ENCODE assay signal across 8 cellular contexts in the genomic region with DNA sequence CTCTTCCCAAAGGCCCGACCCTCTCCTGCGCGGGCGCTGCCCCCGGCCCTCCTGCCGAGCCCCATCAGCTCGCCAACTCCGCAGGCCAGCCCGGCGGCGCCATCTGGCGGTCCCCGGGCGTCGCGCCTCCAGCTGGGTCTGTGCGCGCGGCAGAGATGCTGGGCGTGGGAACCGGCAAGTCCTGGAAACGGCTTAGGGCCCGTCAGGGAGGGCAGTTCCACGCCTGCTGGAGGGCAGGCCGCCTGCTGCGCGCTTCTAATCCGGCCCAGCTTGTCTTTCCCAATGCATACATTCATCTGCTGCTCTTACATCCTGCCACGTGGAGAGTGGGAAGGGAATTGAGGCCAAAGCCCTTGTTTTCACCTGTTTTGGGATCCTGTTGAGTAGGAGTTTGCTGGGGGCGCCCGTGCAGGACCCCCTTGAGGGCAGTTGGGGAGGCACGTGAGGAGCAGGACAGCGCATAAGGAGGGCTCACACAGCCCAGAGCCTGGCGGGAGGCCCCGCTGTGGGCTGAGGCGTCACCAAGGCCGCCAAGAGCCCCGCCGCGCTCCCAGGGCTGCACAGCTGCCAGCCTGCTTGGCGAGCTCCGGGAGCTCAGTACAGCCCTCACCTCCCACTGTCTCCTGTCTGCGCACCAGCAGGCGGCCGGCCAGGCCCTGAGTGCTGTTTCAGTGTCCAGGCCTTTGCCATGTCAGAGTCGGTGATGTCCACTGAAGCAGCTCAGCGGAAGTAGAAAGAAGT.
DNase-seq lines count a peak whose midpoint lies in the region; ATAC-seq and TF ChIP-seq lines count a peak whose summit lies in the region.

No MANE protein-coding gene starts in this region.

- TF ChIP-seq CTCF in brain (conservative IDR thresholded peaks at IDR 0.05), result peak; percentile 83 to 91

- H3K4me3 Mint-ChIP-seq in brain, result no peak overlapping the region
- H3K4me3 Mint-ChIP-seq in immature natural killer cell, result peak overlapping the region in 4 of 5 donors; percentile 29 to 46 (median 38)

- peak; percentile 35 for DNase-seq in COLO668 (lab: John Stamatoyannopoulos, UW; ENCODE audit: unreplicated experiment)
- DNase-seq in T1000 (lab: John Stamatoyannopoulos, UW), result peak; percentile 37
- peak; percentile 59 to 69 (median 67) for DNase-seq in immature natural killer cell
- peak; percentile 32 to 51 (median 33) for DNase-seq in stimulated activated CD4-positive, alpha-beta T cell treated with anti-CD3 and anti-CD28 coated beads, Interleukin-12 subunit alpha, Interleukin-12 subunit beta, amount 100 ng/mL, for 48 hours (ENCODE audit: low read depth in 2 of 3, low spot score in 1 of 3)

- peak; percentile 58 for ATAC-seq in HG02798 (IDR thresholded peaks at IDR 0.05; ENCODE audit: poor library complexity, unreplicated experiment)
- no peak for ATAC-seq in HG03342 (IDR thresholded peaks at IDR 0.05; ENCODE audit: unreplicated experiment)
- no peak for ATAC-seq in HG03196 (IDR thresholded peaks at IDR 0.05; ENCODE audit: unreplicated experiment)

- no peaks in the 10 kb centered on the region for H3K9me3 Mint-ChIP-seq in brain
- no peaks in the 10 kb centered on the region for H3K9me3 Mint-ChIP-seq in immature natural killer cell

- H3K36me3 Mint-ChIP-seq in brain (peaks cover 47% of the 10 kb centered on the region), immature natural killer cell (peaks cover 4 to 9% (median 7%) of the 10 kb centered on the region in 3 donors)

- H3K27ac Mint-ChIP-seq in brain (peak overlapping the region in 3 of 5 experiments; percentile 53 to 90 (median 65)), immature natural killer cell (peak overlapping the region in 1 of 6 donors; percentile 31)

- no peaks in the 10 kb centered on the region for H3K27me3 Mint-ChIP-seq in brain
- H3K27me3 Mint-ChIP-seq in immature natural killer cell (ENCODE audit: low read depth in 3 of 3), result peaks cover 1 to 12% (median 2%) of the 10 kb centered on the region in 3 donors

- peaks cover 21% of the 10 kb centered on the region for H3K4me1 Mint-ChIP-seq in brain
- peaks cover 10% of the 10 kb centered on the region in 2 donors for H3K4me1 Mint-ChIP-seq in immature natural killer cell

Comparison
In these comparisons a context has a peak if more than half of its experiments do, and no peak if none do; other contexts are left out.
1. H3K4me3 Mint-ChIP-seq: peak in immature natural killer cell (4 of 5); none in brain (0 of 5).
2. Peak in every context shown above with its lines, with median percentiles within 50 percentile points of each other: DNase-seq.